18 cellular contexts compared by ENCODE assay signal in genomic region chr2:66888246-66888645, GRCh38.
"Had no signal": no experiment of that assay in that cellular context is flagged by ENCODE, and none has a peak within 500 bp of the region (broad histone marks: within the 10 kb centered on the region; RNA-seq: fewer than 3 reads in every experiment).

No MANE protein-coding gene starts in this region.

- H3K9ac ChIP-seq: SK-N-SH had no signal

- DNase-seq: activated CD4-positive, alpha-beta T cell treated with anti-CD3 and anti-CD28 coated beads for 36 hours; activated CD8-positive, alpha-beta memory T cell treated with anti-CD3 and anti-CD28 coated beads, Interleukin-2, amount 50 U/mL, for 48 hours; activated CD8-positive, alpha-beta T cell treated with anti-CD3 and anti-CD28 coated beads for 36 hours; activated naive CD8-positive, alpha-beta T cell treated with anti-CD3 and anti-CD28 coated beads, Interleukin-2, amount 50 U/mL, for 24 hours; central memory CD4-positive, alpha-beta T cell; cortex of kidney; erythroblast; glutamatergic neuron; left cardiac atrium; pancreas; retina; SK-N-SH; small intestine; T-helper 1 cell; WERI-Rb-1 had no signal

- H3K4me3 ChIP-seq: pancreas, tibial nerve had no signal

- H3K36me3 Mint-ChIP-seq: stimulated activated memory B cell treated with anti-CD40 and anti-IgM and Interleukin-4, amounts not matched to agents 10 μg/mL and 1 μg/mL and 100 μg/mL, for 72 hours had no signal

- H3K4me1 ChIP-seq: tibial nerve had no signal

- H3K9me2 ChIP-seq: SK-N-SH had no signal

- H3K27me3 ChIP-seq: pancreas, tibial nerve had no signal

- H3K4me2 ChIP-seq: SK-N-SH had no signal

- ATAC-seq: activated CD4-positive, alpha-beta T cell treated with anti-CD3 and anti-CD28 coated beads for 36 hours; activated CD8-positive, alpha-beta T cell treated with anti-CD3 and anti-CD28 coated beads for 36 hours; activated naive CD8-positive, alpha-beta T cell treated with anti-CD3 and anti-CD28 coated beads, Interleukin-2, amount 50 U/mL, for 24 hours; stimulated activated memory B cell treated with anti-CD40 and anti-IgM and Interleukin-4, amounts not matched to agents 10 μg/mL and 1 μg/mL and 100 μg/mL, for 72 hours had no signal

- H3K9me3 ChIP-seq: pancreas, SK-N-SH had no signal

- FAIRE-seq: small intestine had no signal

- H3K27ac Mint-ChIP-seq: activated CD4-positive, alpha-beta T cell treated with anti-CD3 and anti-CD28 coated beads for 36 hours; activated CD8-positive, alpha-beta T cell treated with anti-CD3 and anti-CD28 coated beads for 36 hours; activated naive CD8-positive, alpha-beta T cell treated with anti-CD3 and anti-CD28 coated beads, Interleukin-2, amount 50 U/mL, for 24 hours; stimulated activated memory B cell treated with anti-CD40 and anti-IgM and Interleukin-4, amounts not matched to agents 10 μg/mL and 1 μg/mL and 100 μg/mL, for 72 hours had no signal

- H3K27ac ChIP-seq: pancreas, WERI-Rb-1 had no signal

- H3K4me3 Mint-ChIP-seq: activated CD4-positive, alpha-beta T cell treated with anti-CD3 and anti-CD28 coated beads for 36 hours; activated CD8-positive, alpha-beta T cell treated with anti-CD3 and anti-CD28 coated beads for 36 hours; activated naive CD8-positive, alpha-beta T cell treated with anti-CD3 and anti-CD28 coated beads, Interleukin-2, amount 50 U/mL, for 24 hours; neural crest cell; stimulated activated memory B cell treated with anti-CD40 and anti-IgM and Interleukin-4, amounts not matched to agents 10 μg/mL and 1 μg/mL and 100 μg/mL, for 72 hours had no signal

- H3K27me3 Mint-ChIP-seq: activated CD4-positive, alpha-beta T cell treated with anti-CD3 and anti-CD28 coated beads for 36 hours; activated CD8-positive, alpha-beta T cell treated with anti-CD3 and anti-CD28 coated beads for 36 hours; activated naive CD8-positive, alpha-beta T cell treated with anti-CD3 and anti-CD28 coated beads, Interleukin-2, amount 50 U/mL, for 24 hours; stimulated activated memory B cell treated with anti-CD40 and anti-IgM and Interleukin-4, amounts not matched to agents 10 μg/mL and 1 μg/mL and 100 μg/mL, for 72 hours had no signal

- H3K4me1 Mint-ChIP-seq: activated CD4-positive, alpha-beta T cell treated with anti-CD3 and anti-CD28 coated beads for 36 hours; activated naive CD8-positive, alpha-beta T cell treated with anti-CD3 and anti-CD28 coated beads, Interleukin-2, amount 50 U/mL, for 24 hours; neural crest cell; stimulated activated memory B cell treated with anti-CD40 and anti-IgM and Interleukin-4, amounts not matched to agents 10 μg/mL and 1 μg/mL and 100 μg/mL, for 72 hours had no signal

- H3K36me3 ChIP-seq: pancreas, tibial nerve, WERI-Rb-1 had no signal
